ENCODE assay signal across 1 cellular context in genomic region chr5:129094924-129095797, GRCh38.
TF ChIP-seq lines count a peak whose summit lies in the region.

No MANE protein-coding gene starts in this region.

TF ChIP-seq in K562, 482 proteins besides CTCF, POLR2A, EP300 and RAD21 (continued from another document and continues in another):
- no peak for TF ChIP-seq CHD7 (IDR thresholded peaks at IDR 0.05; ENCODE audit: low read depth, low read length)
- no peak for TF ChIP-seq TAF1 (IDR thresholded peaks at IDR 0.05; ENCODE audit: control insufficient read depth, extremely low read depth, insufficient read depth, low read length, severe bottlenecking)
- TF ChIP-seq ZNF699 (CRISPR knock-in tag; IDR thresholded peaks at IDR 0.05; ENCODE audit: insufficient replicate concordance): no peak
- no peak for TF ChIP-seq ZNF41 (CRISPR knock-in tag; conservative IDR thresholded peaks at IDR 0.05)
- peak in 1 of 2 experiments; percentile 75; a peak in 1 of 4 replicates for TF ChIP-seq HDAC1 (IDR thresholded peaks at IDR 0.05)
- no peak for TF ChIP-seq E4F1 (CRISPR knock-in tag; IDR thresholded peaks at IDR 0.05; ENCODE audit: borderline replicate concordance)
- TF ChIP-seq ELF2 (CRISPR knock-in tag; IDR thresholded peaks at IDR 0.05): no peak
- no peak for TF ChIP-seq ZNF347 (CRISPR knock-in tag; IDR thresholded peaks at IDR 0.05; ENCODE audit: low read depth)
- TF ChIP-seq FOXO4 (CRISPR knock-in tag; IDR thresholded peaks at IDR 0.05): no peak
- no peak for TF ChIP-seq KLF16 (IDR thresholded peaks at IDR 0.05)
- 0 out of 2 replicates have a peak, but pooled peaks have one; percentile 16 for TF ChIP-seq ZNF740 (CRISPR knock-in tag; IDR thresholded peaks at IDR 0.05)
- TF ChIP-seq ZNF740 (tag; IDR thresholded peaks at IDR 0.05): no peak
- TF ChIP-seq HOXB6 (CRISPR knock-in tag; IDR thresholded peaks at IDR 0.05; ENCODE audit: borderline replicate concordance): no peak
- TF ChIP-seq ZBED1 (IDR thresholded peaks at IDR 0.05): no peak
- TF ChIP-seq HDAC3 (IDR thresholded peaks at IDR 0.05; ENCODE audit: borderline replicate concordance, partially characterized antibody): no peak
- no peak for TF ChIP-seq SMAD4 (CRISPR knock-in tag; conservative IDR thresholded peaks at IDR 0.05)
- TF ChIP-seq VEZF1 (CRISPR knock-in tag; IDR thresholded peaks at IDR 0.05): no peak; the same call in 1 of the 2 replicates
- TF ChIP-seq POU5F1 (IDR thresholded peaks at IDR 0.05; ENCODE audit: borderline replicate concordance, low read depth, low read length, partially characterized antibody): no peak
- no peak for TF ChIP-seq NFIX (CRISPR knock-in tag; IDR thresholded peaks at IDR 0.05; ENCODE audit: low read depth)
- no peak for TF ChIP-seq E2F3 (CRISPR knock-in tag; IDR thresholded peaks at IDR 0.05)
- TF ChIP-seq SNAPC5 (CRISPR knock-in tag; IDR thresholded peaks at IDR 0.05): no peak
- TF ChIP-seq PCBP1 (IDR thresholded peaks at IDR 0.05; ENCODE audit: low read depth, low read length, poor library complexity, severe bottlenecking): peak; percentile 86
- TF ChIP-seq XRCC3 (IDR thresholded peaks at IDR 0.05): no peak
- no peak for TF ChIP-seq EWSR1 (IDR thresholded peaks at IDR 0.05; ENCODE audit: borderline replicate concordance, low read depth, partially characterized antibody)
- TF ChIP-seq ZNF143 (CRISPR knock-in tag; IDR thresholded peaks at IDR 0.05): no peak
- no peak for TF ChIP-seq GABPA (tag; conservative IDR thresholded peaks at IDR 0.05; ENCODE audit: low read depth)
- no peak for TF ChIP-seq RFX1 (IDR thresholded peaks at IDR 0.05)
- no peak for TF ChIP-seq HDGF (IDR thresholded peaks at IDR 0.05)
- peak; percentile 57; the same call in 1 of the 2 replicates for TF ChIP-seq SAFB (IDR thresholded peaks at IDR 0.05; ENCODE audit: borderline replicate concordance, low read depth, low read length)
- TF ChIP-seq CREB5 (CRISPR knock-in tag; IDR thresholded peaks at IDR 0.05): no peak
- TF ChIP-seq RBM17 (IDR thresholded peaks at IDR 0.05; ENCODE audit: borderline replicate concordance, low read depth, low read length): no peak
- TF ChIP-seq RNF2 (IDR thresholded peaks at IDR 0.05): 0 out of 2 replicates have a peak, but pooled peaks have one; percentile 28
- TF ChIP-seq BRD4 (IDR thresholded peaks at IDR 0.05): no peak
- no peak for TF ChIP-seq GATAD2B (IDR thresholded peaks at IDR 0.05; ENCODE audit: borderline replicate concordance)
- TF ChIP-seq TBL1XR1 (IDR thresholded peaks at IDR 0.05; ENCODE audit: low read length in 2 of 2): no peak
- no peak for TF ChIP-seq JUN (IDR thresholded peaks at IDR 0.05; ENCODE audit: borderline replicate concordance, low read depth, low read length)
- no peak for TF ChIP-seq JUN (CRISPR knock-in tag; IDR thresholded peaks at IDR 0.05; ENCODE audit: borderline replicate concordance)
- TF ChIP-seq AFF1 (IDR thresholded peaks at IDR 0.05; ENCODE audit: low read depth in 1 of 2, partially characterized antibody in 2 of 2): no peak
- TF ChIP-seq BCOR (IDR thresholded peaks at IDR 0.05): 0 out of 2 replicates have a peak, but pooled peaks have one; percentile 7
